9 cellular contexts compared by ENCODE assay signal in genomic region chr21:46599251-46599572, GRCh38. TPM values are rescaled to one million over a fixed set of nuclear protein-coding genes. Genes with fewer than 3 reads are reported as not detected.
DNase-seq lines count a peak whose midpoint lies in the region; ATAC-seq, FAIRE-seq and TF ChIP-seq lines count a peak whose summit lies in the region.
"Had no signal": no experiment of that assay in that cellular context is flagged by ENCODE, and none has a peak within 500 bp of the region (broad histone marks: within the 10 kb centered on the region; RNA-seq: fewer than 3 reads in every experiment).

No MANE protein-coding gene starts in this region.

- H3K36me3 ChIP-seq in left lung, result no peaks in the 10 kb centered on the region
- no peaks in the 10 kb centered on the region for H3K36me3 ChIP-seq in small intestine (ENCODE audit: control insufficient read depth in 2 of 2, insufficient read depth in 2 of 2, low read length in 2 of 2)
- H3K36me3 ChIP-seq: esophagus squamous epithelium had no signal

- 19 to 23% (median 22%) methylated on average over 6 of the region's 6 CpGs for WGBS in small intestine, 3 donors

- H3K27me3 ChIP-seq in left lung (no peaks in the 10 kb centered on the region), small intestine (ENCODE audit: control insufficient read depth in 2 of 2, insufficient read depth in 2 of 2, low read length in 2 of 2) (no peaks in the 10 kb centered on the region)
- H3K27me3 ChIP-seq: esophagus squamous epithelium had no signal

- H3K27me3 Mint-ChIP-seq in activated CD4-positive, alpha-beta T cell treated with anti-CD3 and anti-CD28 coated beads, Interleukin-2, amount 10 ng/mL, durations not matched to agents 7 days and 5 days, result no peaks in the 10 kb centered on the region

- intact Hi-C loops in left lung (cut with DNase I), result no loop called here

- no peak for FAIRE-seq in urothelium cell line (lab: Jason Lieb, UNC)
- no peak for FAIRE-seq in small intestine (lab: Jason Lieb, UNC)

- ATAC-seq in left lung, result peak; percentile 54

- H3K27ac Mint-ChIP-seq in activated CD4-positive, alpha-beta T cell treated with anti-CD3 and anti-CD28 coated beads, Interleukin-2, amount 10 ng/mL, durations not matched to agents 7 days and 5 days, result peak overlapping the region; percentile 32

- H3K27ac ChIP-seq in left lung (no peak overlapping the region), small intestine (ENCODE audit: low read depth in 1 of 2, low read length in 1 of 2) (no peak overlapping the region)

- H3K4me1 ChIP-seq in left lung, result peaks cover 0 to 7% of the 10 kb centered on the region in 2 donors
- H3K4me1 ChIP-seq in small intestine (ENCODE audit: control insufficient read depth in 2 of 2, insufficient read depth in 1 of 2, low read depth in 1 of 2, low read length in 1 of 2), result no peaks in the 10 kb centered on the region

- POLR2A ChIA-PET in activated CD4-positive, alpha-beta T cell treated with anti-CD3 and anti-CD28 coated beads, Interleukin-2, amount 10 ng/mL, durations not matched to agents 7 days and 5 days (lab: Charles Lee), result no interaction called here

- H3K4me3 ChIP-seq in left lung (no peak overlapping the region), small intestine (ENCODE audit: low read depth in 1 of 2, low read length in 2 of 2) (no peak overlapping the region)
- H3K4me3 ChIP-seq: esophagus squamous epithelium had no signal

- TF ChIP-seq CTCF in left lung (IDR thresholded peaks at IDR 0.05), result no peak

- H3K9me3 ChIP-seq in left lung (peaks cover 0 to 9% of the 10 kb centered on the region in 2 donors), small intestine (ENCODE audit: control insufficient read depth, low read depth) (no peaks in the 10 kb centered on the region)

- H3K36me3 Mint-ChIP-seq in activated CD4-positive, alpha-beta T cell treated with anti-CD3 and anti-CD28 coated beads, Interleukin-2, amount 10 ng/mL, durations not matched to agents 7 days and 5 days (ENCODE audit: low read depth), result no peaks in the 10 kb centered on the region

- no peak overlapping the region for H3K4me3 Mint-ChIP-seq in activated CD4-positive, alpha-beta T cell treated with anti-CD3 and anti-CD28 coated beads, Interleukin-2, amount 10 ng/mL, durations not matched to agents 7 days and 5 days

- peaks cover 14% of the 10 kb centered on the region for H3K4me1 Mint-ChIP-seq in activated CD4-positive, alpha-beta T cell treated with anti-CD3 and anti-CD28 coated beads, Interleukin-2, amount 10 ng/mL, durations not matched to agents 7 days and 5 days

- DNase-seq in activated CD4-positive, alpha-beta T cell treated with anti-CD3 and anti-CD28 coated beads, Interleukin-2, amount 10 ng/mL, durations not matched to agents 7 days and 5 days, result no peak
- DNase-seq in activated CD4-positive, alpha-beta T cell treated with anti-CD3 and anti-CD28 coated beads for 48 hours, result no peak
- DNase-seq in dermis microvascular lymphatic vessel endothelial cell (ENCODE audit: low read depth in 2 of 2) (peak; percentile 91 to 97), left lung (no peak), urothelium cell line (ENCODE audit: low spot score) (peak; percentile 56), NCI-H2029 (lab: John Stamatoyannopoulos, UW) (no peak), cerebellum (ENCODE audit: low spot score) (no peak), small intestine (no peak)
- DNase-seq: esophagus squamous epithelium had no signal

- CTCF ChIA-PET in activated CD4-positive, alpha-beta T cell treated with anti-CD3 and anti-CD28 coated beads, Interleukin-2, amount 10 ng/mL, durations not matched to agents 7 days and 5 days (lab: Charles Lee), result interaction anchor here (0.6 kb wide), 1 partner anchor 13 kb away, joined by 3 read pairs; no protein-coding TSS in a partner anchor

- H3K9me3 Mint-ChIP-seq in activated CD4-positive, alpha-beta T cell treated with anti-CD3 and anti-CD28 coated beads, Interleukin-2, amount 10 ng/mL, durations not matched to agents 7 days and 5 days, result peaks cover 5% of the 10 kb centered on the region

RNA-seq across cellular contexts. Expression of gene S100B, which starts 5.7 kb away (rescaled TPM):
- under 1 TPM; 0.25 to 0.32 TPM for total RNA-seq in activated CD4-positive, alpha-beta T cell treated with anti-CD3 and anti-CD28 coated beads, Interleukin-2, amount 10 ng/mL, durations not matched to agents 7 days and 5 days
- not detected in 2 replicates for total RNA-seq in dermis microvascular lymphatic vessel endothelial cell
- 1 to 10 TPM; 2.0 to 2.3 TPM for total RNA-seq in left lung
- 22.5 TPM for total RNA-seq in cerebellum
- polyA plus RNA-seq in small intestine, result 10 to 100 TPM in 1 of 3 donors, 1 to 10 TPM in 1, not detected in 1; 4.3 to 14.2 TPM

RNA-seq across cellular contexts. Expression of gene PRMT2, which starts 36.3 kb away (rescaled TPM):
- 100 to 1,000 TPM; 116 to 137 TPM for total RNA-seq in activated CD4-positive, alpha-beta T cell treated with anti-CD3 and anti-CD28 coated beads, Interleukin-2, amount 10 ng/mL, durations not matched to agents 7 days and 5 days
- total RNA-seq in dermis microvascular lymphatic vessel endothelial cell (96.2 and 141 TPM in 2 replicates), left lung (10 to 100 TPM; 91.7 to 99.5 TPM), cerebellum (163 TPM)
- polyA plus RNA-seq in small intestine, result 10 to 100 TPM; 55.7 to 71.1 (median 70.1) TPM

Comparison
In these comparisons a context has a peak if more than half of its experiments do, and no peak if none do; other contexts are left out.
1. DNase-seq: peak in dermis microvascular lymphatic vessel endothelial cell (2 of 2) and urothelium cell line (single experiment); none in activated CD4-positive, alpha-beta T cell treated with anti-CD3 and anti-CD28 coated beads, Interleukin-2, amount 10 ng/mL, durations not matched to agents 7 days and 5 days (single experiment), activated CD4-positive, alpha-beta T cell treated with anti-CD3 and anti-CD28 coated beads for 48 hours (single experiment), left lung (0 of 2), NCI-H2029 (single experiment), cerebellum (single experiment) and small intestine (single experiment).